In the genomic region with DNA sequence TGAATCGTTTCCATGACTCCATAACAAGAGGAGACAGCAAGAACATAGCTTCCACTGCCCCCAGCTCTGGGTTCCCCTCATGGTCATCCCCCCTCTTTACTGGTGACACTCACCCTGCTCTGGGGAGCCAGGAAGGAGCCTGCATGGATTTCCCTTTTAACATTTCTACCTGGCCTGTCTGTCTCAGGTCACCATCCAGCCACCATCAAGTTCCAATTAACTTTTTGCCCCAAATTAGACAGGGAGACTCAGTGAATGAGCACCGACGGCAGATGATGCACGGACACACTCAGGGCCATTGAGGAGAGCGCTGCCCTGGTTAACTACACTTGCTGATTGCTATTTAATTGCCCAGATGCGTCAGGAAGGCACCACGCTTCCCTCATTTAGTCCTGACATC, we compare ENCODE assay signal across 18 cellular contexts.
"Had no signal": no experiment of that assay in that cellular context is flagged by ENCODE, and none has a peak within 500 bp of the region (broad histone marks: within the 10 kb centered on the region; RNA-seq: fewer than 3 reads in every experiment).

No MANE protein-coding gene starts in this region.

- H3K4me3 ChIP-seq: SJSA1, SK-N-MC had no signal

- H3K36me3 ChIP-seq: SJSA1 had no signal

- DNase-seq: KBM-7, MV-4-11, NCI-H1048, NCI-H1105, NCI-H146, NCI-H1694 treated with DMSO at 0.1 percent for 48 hours, NCI-H1930, NCI-H2081, NCI-H2107, NCI-H2227 treated with DMSO at 0.1 percent for 48 hours, NCI-H524, NCI-H526 treated with DMSO at 0.1 percent for 48 hours, NCI-H82, Right ventricle myocardium superior, RPMI8226, SIG-M5 had no signal

- H3K27ac ChIP-seq: SJSA1, SK-N-MC had no signal

- H3K27me3 ChIP-seq: SJSA1 had no signal

- H3K4me1 ChIP-seq: SJSA1 had no signal
